1 cellular context compared by ENCODE assay signal in the genomic region with DNA sequence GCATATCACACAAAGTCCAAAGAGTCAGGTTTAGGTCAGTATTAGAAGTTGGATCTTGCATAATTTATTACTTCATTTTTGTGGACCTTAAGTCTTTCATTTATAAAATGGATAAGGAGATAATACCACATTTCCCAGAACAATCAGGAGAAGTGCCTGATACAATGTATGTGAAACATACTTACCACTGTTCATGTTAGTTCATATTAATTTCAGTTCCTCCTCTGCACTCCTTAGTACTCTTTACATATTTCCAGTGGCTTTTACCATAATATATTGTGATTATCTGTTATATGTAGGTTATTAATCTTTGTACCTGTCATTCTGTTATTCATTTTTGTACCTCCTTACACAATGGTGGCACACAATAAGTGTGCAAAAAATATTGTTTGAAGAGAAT.
TF ChIP-seq lines count a peak whose summit lies in the region.

No MANE protein-coding gene starts in this region.

TF ChIP-seq in HepG2, 621 proteins besides CTCF, POLR2A, EP300 and RAD21 (continued from another document):
- TF ChIP-seq, protein P1, sequence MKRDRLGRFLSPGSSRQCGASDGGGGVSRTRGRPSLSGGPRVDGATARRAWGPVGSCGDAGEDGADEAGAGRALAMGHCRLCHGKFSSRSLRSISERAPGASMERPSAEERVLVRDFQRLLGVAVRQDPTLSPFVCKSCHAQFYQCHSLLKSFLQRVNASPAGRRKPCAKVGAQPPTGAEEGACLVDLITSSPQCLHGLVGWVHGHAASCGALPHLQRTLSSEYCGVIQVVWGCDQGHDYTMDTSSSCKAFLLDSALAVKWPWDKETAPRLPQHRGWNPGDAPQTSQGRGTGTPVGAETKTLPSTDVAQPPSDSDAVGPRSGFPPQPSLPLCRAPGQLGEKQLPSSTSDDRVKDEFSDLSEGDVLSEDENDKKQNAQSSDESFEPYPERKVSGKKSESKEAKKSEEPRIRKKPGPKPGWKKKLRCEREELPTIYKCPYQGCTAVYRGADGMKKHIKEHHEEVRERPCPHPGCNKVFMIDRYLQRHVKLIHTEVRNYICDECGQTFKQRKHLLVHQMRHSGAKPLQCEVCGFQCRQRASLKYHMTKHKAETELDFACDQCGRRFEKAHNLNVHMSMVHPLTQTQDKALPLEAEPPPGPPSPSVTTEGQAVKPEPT (CRISPR knock-in tag; IDR thresholded peaks at IDR 0.05; ENCODE audit: low read depth): no peak
- TF ChIP-seq ZNF496 (CRISPR knock-in tag; IDR thresholded peaks at IDR 0.05; ENCODE audit: insufficient replicate concordance) (no peak), IKZF1 (IDR thresholded peaks at IDR 0.05) (no peak), EED (CRISPR knock-in tag; IDR thresholded peaks at IDR 0.05) (no peak), NFRKB (IDR thresholded peaks at IDR 0.05) (no peak), RFX5 (IDR thresholded peaks at IDR 0.05; ENCODE audit: low read depth, low read length) (no peak), SP2 (CRISPR knock-in tag; IDR thresholded peaks at IDR 0.05) (no peak), SOX13 (IDR thresholded peaks at IDR 0.05) (no peak), SOX13 (CRISPR knock-in tag; conservative IDR thresholded peaks at IDR 0.05 in 1 of 2, IDR thresholded peaks at IDR 0.05 in 1 of 2) (no peak)
- TF ChIP-seq, protein P2, sequence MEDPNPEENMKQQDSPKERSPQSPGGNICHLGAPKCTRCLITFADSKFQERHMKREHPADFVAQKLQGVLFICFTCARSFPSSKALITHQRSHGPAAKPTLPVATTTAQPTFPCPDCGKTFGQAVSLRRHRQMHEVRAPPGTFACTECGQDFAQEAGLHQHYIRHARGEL (CRISPR knock-in tag; IDR thresholded peaks at IDR 0.05): no peak
- TF ChIP-seq, protein P3, sequence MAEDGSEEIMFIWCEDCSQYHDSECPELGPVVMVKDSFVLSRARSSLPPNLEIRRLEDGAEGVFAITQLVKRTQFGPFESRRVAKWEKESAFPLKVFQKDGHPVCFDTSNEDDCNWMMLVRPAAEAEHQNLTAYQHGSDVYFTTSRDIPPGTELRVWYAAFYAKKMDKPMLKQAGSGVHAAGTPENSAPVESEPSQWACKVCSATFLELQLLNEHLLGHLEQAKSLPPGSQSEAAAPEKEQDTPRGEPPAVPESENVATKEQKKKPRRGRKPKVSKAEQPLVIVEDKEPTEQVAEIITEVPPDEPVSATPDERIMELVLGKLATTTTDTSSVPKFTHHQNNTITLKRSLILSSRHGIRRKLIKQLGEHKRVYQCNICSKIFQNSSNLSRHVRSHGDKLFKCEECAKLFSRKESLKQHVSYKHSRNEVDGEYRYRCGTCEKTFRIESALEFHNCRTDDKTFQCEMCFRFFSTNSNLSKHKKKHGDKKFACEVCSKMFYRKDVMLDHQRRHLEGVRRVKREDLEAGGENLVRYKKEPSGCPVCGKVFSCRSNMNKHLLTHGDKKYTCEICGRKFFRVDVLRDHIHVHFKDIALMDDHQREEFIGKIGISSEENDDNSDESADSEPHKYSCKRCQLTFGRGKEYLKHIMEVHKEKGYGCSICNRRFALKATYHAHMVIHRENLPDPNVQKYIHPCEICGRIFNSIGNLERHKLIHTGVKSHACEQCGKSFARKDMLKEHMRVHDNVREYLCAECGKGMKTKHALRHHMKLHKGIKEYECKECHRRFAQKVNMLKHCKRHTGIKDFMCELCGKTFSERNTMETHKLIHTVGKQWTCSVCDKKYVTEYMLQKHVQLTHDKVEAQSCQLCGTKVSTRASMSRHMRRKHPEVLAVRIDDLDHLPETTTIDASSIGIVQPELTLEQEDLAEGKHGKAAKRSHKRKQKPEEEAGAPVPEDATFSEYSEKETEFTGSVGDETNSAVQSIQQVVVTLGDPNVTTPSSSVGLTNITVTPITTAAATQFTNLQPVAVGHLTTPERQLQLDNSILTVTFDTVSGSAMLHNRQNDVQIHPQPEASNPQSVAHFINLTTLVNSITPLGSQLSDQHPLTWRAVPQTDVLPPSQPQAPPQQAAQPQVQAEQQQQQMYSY (CRISPR knock-in tag; IDR thresholded peaks at IDR 0.05): no peak
